Comparison of ENCODE assay signal across 15 cellular contexts in genomic region chr5:1068204-1068894, GRCh38. TPM values are rescaled to one million over a fixed set of nuclear protein-coding genes. Genes with fewer than 3 reads are reported as not detected.
"Had no signal": no experiment of that assay in that cellular context is flagged by ENCODE, and none has a peak within 500 bp of the region (broad histone marks: within the 10 kb centered on the region; RNA-seq: fewer than 3 reads in every experiment).

No MANE protein-coding gene starts in this region.

- H3K27ac ChIP-seq: breast epithelium, thyroid gland had no signal

- DNase-seq: activated B cell treated with CpG ODN at 0.5 μM for 24 hours; activated CD4-positive, alpha-beta T cell treated with anti-CD3 and anti-CD28 coated beads, Interleukin-2, amount 10 ng/mL, durations not matched to agents 7 days and 5 days; activated CD8-positive, alpha-beta memory T cell treated with anti-CD3 and anti-CD28 coated beads for 24 hours; activated naive CD4-positive, alpha-beta T cell; anterior cingulate cortex; dermis blood vessel endothelial cell; effector memory CD8-positive, alpha-beta T cell; islet precursor cell; nephron progenitor cell; stimulated activated CD4-positive, alpha-beta T cell treated with anti-CD3 and anti-CD28 coated beads, Interleukin-12 subunit alpha, Interleukin-12 subunit beta, amount 100 ng/mL, for 4 hours; stimulated activated CD4-positive, alpha-beta T cell treated with anti-CD3 and anti-CD28 coated beads, Interleukin-2, amount 100 ng/mL, for 24 hours; SW 1271; thyroid gland had no signal

- H3K4me3 ChIP-seq: breast epithelium, thyroid gland had no signal

- ATAC-seq: effector memory CD8-positive, alpha-beta T cell had no signal

- H3K27me3 ChIP-seq: breast epithelium, thyroid gland had no signal

- H3K9me3 ChIP-seq: breast epithelium, thyroid gland had no signal

- H3K4me1 ChIP-seq: breast epithelium, thyroid gland had no signal

RNA-seq across cellular contexts. Expression of gene NKD2, which starts 59.7 kb away (rescaled TPM):
- total RNA-seq: epithelial cell of proximal tubule had no signal
